In the genomic region with DNA sequence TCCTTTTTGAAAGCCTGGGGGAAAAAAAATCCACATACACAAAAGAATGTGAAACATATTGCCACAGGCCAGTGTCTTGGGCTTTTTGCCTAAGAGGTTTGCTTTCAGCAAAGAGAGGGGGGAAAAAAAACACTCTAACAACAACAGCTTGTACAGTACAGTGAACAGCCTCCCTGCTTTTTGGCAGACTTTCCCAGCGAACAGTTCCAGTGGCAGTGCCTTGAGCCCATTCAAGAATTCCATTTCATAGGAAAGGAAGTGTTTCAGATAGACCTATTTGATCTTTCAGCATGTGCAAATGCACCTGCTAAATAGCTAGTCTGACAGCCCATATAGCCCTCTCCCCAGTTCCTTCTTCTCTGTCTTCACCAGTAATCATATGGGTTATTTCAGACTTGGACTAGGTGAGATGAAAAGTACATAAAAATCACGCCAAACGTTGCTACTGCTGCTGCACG, we compare ENCODE assay signal across 7 cellular contexts. TPM values are rescaled to one million over a fixed set of nuclear protein-coding genes. Genes with fewer than 3 reads are reported as not detected.
DNase-seq lines count a peak whose midpoint lies in the region; ATAC-seq, FAIRE-seq and TF ChIP-seq lines count a peak whose summit lies in the region.

No MANE protein-coding gene starts in this region.

- DNase-seq in GM13977 (ENCODE audit: low spot score) (peak; percentile 9), GM23338 (ENCODE audit: low spot score) (no peak), NB4 (ENCODE audit: low read depth) (no peak), cardiac fibroblast (ENCODE audit: low read depth in 2 of 2) (peak; percentile 61 to 90), HepG2 (ENCODE audit: low spot score) (no peak), suprapubic skin (ENCODE audit: low spot score in 2 of 2) (peak in 1 of 2 donors; percentile 64), cortex of kidney (lab: John Stamatoyannopoulos, UW) (no peak)

- H3K9me2 ChIP-seq in GM23338 (ENCODE audit: insufficient read depth) = no peaks in the 10 kb centered on the region

- ATAC-seq in GM23338 (no peak), HepG2 (peak; percentile 25)

- TF ChIP-seq POLR2A in NB4 (IDR thresholded peaks at IDR 0.05; ENCODE audit: extremely low read depth, insufficient read length) (no peak), HepG2 (IDR thresholded peaks at IDR 0.05; ENCODE audit: insufficient read depth in 1 of 2, low read depth in 2 of 2, low read length in 2 of 2) (no peak), suprapubic skin (IDR thresholded peaks at IDR 0.05) (no peak)

- CTCF ChIA-PET in HepG2 (lab: Yijun Ruan, JAX; ENCODE audit: low intra/inter-chr PET ratio, low total read pairs) = no interaction called here

- H3F3A ChIP-seq in GM23338 (replicated peaks; ENCODE audit: low read depth) = no peaks in the 10 kb centered on the region

- peaks cover 33% of the 10 kb centered on the region for H3K4me1 Mint-ChIP-seq in GM23338

- 0% methylated on average over 4 of the region's 4 CpGs for WGBS in HepG2 (ENCODE audit: low lambda C conversion rate)
- WGBS in suprapubic skin = 1% methylated on average over 4 of the region's 4 CpGs

- H3K4me3 ChIP-seq in GM23338 (peak overlapping the region; percentile 62), NB4 (ENCODE audit: low read depth, low read length) (peak overlapping the region; percentile 79), cardiac fibroblast (replicated peaks in 1 of 2; ENCODE audit: low read depth in 2 of 2, low read length in 2 of 2) (peak overlapping the region; percentile 71 to 78), HepG2 (replicated peaks in 1 of 3; ENCODE audit: insufficient read depth in 1 of 3, low read depth in 2 of 3, low read length in 3 of 3) (peak overlapping the region; percentile 67 to 84 (median 78)), suprapubic skin (peak overlapping the region; percentile 63)

- 0 out of 2 replicates have a peak overlapping the region, but pooled peaks have one; percentile 91 for H3K27ac Mint-ChIP-seq in GM23338

- no peaks in the 10 kb centered on the region for H3K9me3 ChIP-seq in HepG2 (ENCODE audit: low read length)
- no peaks in the 10 kb centered on the region for H3K9me3 ChIP-seq in suprapubic skin

- peak overlapping the region; percentile 72 for H3K9ac ChIP-seq in HepG2 (ENCODE audit: insufficient read depth, low read depth, low read length)

- no peak for TF ChIP-seq EP300 in HepG2 (IDR thresholded peaks at IDR 0.05; ENCODE audit: low read depth in 2 of 2, low read length in 2 of 2)
- TF ChIP-seq EP300 in HepG2 (CRISPR knock-in tag; IDR thresholded peaks at IDR 0.05; ENCODE audit: borderline replicate concordance) = no peak
- no peak for TF ChIP-seq EP300 in suprapubic skin (IDR thresholded peaks at IDR 0.05)

- TF ChIP-seq RAD21 in HepG2 (CRISPR knock-in tag; IDR thresholded peaks at IDR 0.05) = no peak

- intact Hi-C loops in HepG2 (cut with micrococcal nuclease; ENCODE audit: unreplicated experiment) = loop anchor here (1.0 to 5.0 kb wide), 2 partner anchors 8 to 67 kb away; no protein-coding TSS in a partner anchor

- POLR2A ChIA-PET in HepG2 (lab: Yijun Ruan, JAX) = interaction anchor here (1.0 to 3.7 kb wide), 24 partner anchors 8 to 79 kb away, joined by 3 to 96 read pairs (median 7); no protein-coding TSS in a partner anchor

- H2AFZ ChIP-seq in GM23338 (peak overlapping the region; percentile 84), HepG2 (ENCODE audit: low read length) (no peak overlapping the region)

- H3K4me2 ChIP-seq in GM23338 = peak overlapping the region; percentile 83
- H3K4me2 ChIP-seq in HepG2 (ENCODE audit: low read depth, low read length) = peak overlapping the region; percentile 83

- H3K36me3 ChIP-seq in GM23338 (ENCODE audit: insufficient read depth) (no peaks in the 10 kb centered on the region), HepG2 (replicated peaks in 1 of 2; ENCODE audit: control insufficient read depth in 1 of 2, insufficient read depth in 2 of 2, low read length in 2 of 2) (peaks cover 2 to 5% of the 10 kb centered on the region in 2 experiments; a peak in 2 of 5 replicates), suprapubic skin (no peaks in the 10 kb centered on the region)

- peaks cover 4% of the 10 kb centered on the region for H3K27me3 Mint-ChIP-seq in GM23338 (ENCODE audit: insufficient read depth, low read depth, poor library complexity)

- in situ Hi-C loops in GM13977 (cut with MboI; ENCODE audit: low pct_unique_long_range_greater_than_20kb, low sequenced_read_pairs, unreplicated experiment) (no loop called here), HepG2 (cut with HindIII; ENCODE audit: extremely low pct_ligation_motif_present, low pct_unique_long_range_greater_than_20kb) (no loop called here)

- FAIRE-seq in HepG2 (lab: Jason Lieb, UNC) = no peak

- H3K79me2 ChIP-seq in GM23338 (replicated peaks; ENCODE audit: insufficient read depth) (no peaks in the 10 kb centered on the region), HepG2 (ENCODE audit: insufficient read depth, low read length) (peaks cover 54% of the 10 kb centered on the region)

- peak overlapping the region; percentile 94 for H3K4me3 Mint-ChIP-seq in GM23338

- TF ChIP-seq CTCF in GM13977 (IDR thresholded peaks at IDR 0.05; ENCODE audit: extremely low read depth, insufficient read depth, missing control alignments) (no peak), GM23338 (conservative IDR thresholded peaks at IDR 0.05; ENCODE audit: low read depth in 2 of 2) (no peak), NB4 (IDR thresholded peaks at IDR 0.05; ENCODE audit: low read depth, low read length) (no peak), cardiac fibroblast (IDR thresholded peaks at IDR 0.05; ENCODE audit: low read depth, low read length) (no peak), HepG2 (CRISPR knock-in tag; IDR thresholded peaks at IDR 0.05) (no peak), suprapubic skin (IDR thresholded peaks at IDR 0.05) (no peak)

- peak overlapping the region; percentile 70 for H3K27ac ChIP-seq in GM23338 (ENCODE audit: low read depth)
- H3K27ac ChIP-seq in HepG2 (ENCODE audit: extremely low read length, insufficient read depth, low read length) = peak overlapping the region; percentile 68
- peak overlapping the region; percentile 85 for H3K27ac ChIP-seq in suprapubic skin

- H3K4me1 ChIP-seq in GM23338 (ENCODE audit: insufficient read depth) (peaks cover 3% of the 10 kb centered on the region; the same call in 1 of the 2 replicates), HepG2 (ENCODE audit: insufficient read depth, low read length) (peaks cover 46% of the 10 kb centered on the region), suprapubic skin (peaks cover 34% of the 10 kb centered on the region)

- H3K9me3 Mint-ChIP-seq in GM23338 = no peaks in the 10 kb centered on the region; the same call in 2 of the 3 replicates

- no peaks in the 10 kb centered on the region for H3K27me3 ChIP-seq in GM23338 (ENCODE audit: insufficient read depth)
- no peaks in the 10 kb centered on the region; a peak in 1 of 5 replicates for H3K27me3 ChIP-seq in HepG2 (ENCODE audit: control insufficient read depth in 1 of 2, insufficient read depth in 2 of 2, low read length in 2 of 2)
- H3K27me3 ChIP-seq in suprapubic skin = no peaks in the 10 kb centered on the region

- H4K20me1 ChIP-seq in GM23338 (replicated peaks; ENCODE audit: insufficient read depth) (no peaks in the 10 kb centered on the region), HepG2 (ENCODE audit: insufficient read depth, low read length) (no peaks in the 10 kb centered on the region; the same call in 1 of the 2 replicates)

- H3K36me3 Mint-ChIP-seq in GM23338 (ENCODE audit: low read depth) = no peaks in the 10 kb centered on the region

- TSS peak; percentile 62 for BruUV-seq in HepG2 (replicated peaks; lab: Mats Ljungman, UMichigan)

TF ChIP-seq in GM23338, 12 proteins besides CTCF, POLR2A, EP300 and RAD21:
- TF ChIP-seq ZNF114 (CRISPR knock-in tag; IDR thresholded peaks at IDR 0.05) (no peak), EZH2 (IDR thresholded peaks at IDR 0.05; ENCODE audit: low read depth, unreplicated experiment) (no peak)

TF ChIP-seq in HepG2, 621 proteins besides CTCF, POLR2A, EP300 and RAD21 (continues in another document):
- no peak for TF ChIP-seq ZBTB20 (CRISPR knock-in tag; IDR thresholded peaks at IDR 0.05; ENCODE audit: borderline replicate concordance, low read depth)
- TF ChIP-seq, protein P1, sequence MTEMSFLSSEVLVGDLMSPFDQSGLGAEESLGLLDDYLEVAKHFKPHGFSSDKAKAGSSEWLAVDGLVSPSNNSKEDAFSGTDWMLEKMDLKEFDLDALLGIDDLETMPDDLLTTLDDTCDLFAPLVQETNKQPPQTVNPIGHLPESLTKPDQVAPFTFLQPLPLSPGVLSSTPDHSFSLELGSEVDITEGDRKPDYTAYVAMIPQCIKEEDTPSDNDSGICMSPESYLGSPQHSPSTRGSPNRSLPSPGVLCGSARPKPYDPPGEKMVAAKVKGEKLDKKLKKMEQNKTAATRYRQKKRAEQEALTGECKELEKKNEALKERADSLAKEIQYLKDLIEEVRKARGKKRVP (CRISPR knock-in tag; IDR thresholded peaks at IDR 0.05) = peak in 1 of 2 experiments; percentile 50; a peak in 2 of 4 replicates

RNA-seq across cellular contexts. Expression of a gene that starts 0.5 kb away (rescaled TPM):
- total RNA-seq in GM23338 (2014; rRNA removed; shearing (Covaris generic)) = 4.0 and 5.0 TPM in 2 replicates
- 3.7 and 4.3 TPM in 2 replicates for polyA plus RNA-seq in GM23338 (2016; fragmentation: Nextera tagmentation; extraction: Ambion mirVana)
- 115 and 183 TPM in 2 replicates for total RNA-seq in HepG2 (2016; rRNA removed; fragmentation: Illumina TruSeq; extraction: Trizol)
- 16.6 and 18.3 TPM in 2 replicates for total RNA-seq in HepG2 (2016; cell fraction: cytosol; rRNA removed; fragmentation: Illumina TruSeq; extraction: Trizol; ENCODE audit: low read depth)
- 116 and 185 TPM in 2 replicates for total RNA-seq in HepG2 (2016; cell fraction: insoluble cytoplasmic fraction; rRNA removed; fragmentation: Illumina TruSeq; extraction: Trizol)
- 53.6 and 60.8 TPM in 2 replicates for total RNA-seq in HepG2 (2016; cell fraction: membrane; rRNA removed; fragmentation: Illumina TruSeq; extraction: Trizol)
- 89.7 and 91.5 TPM in 2 replicates for total RNA-seq in HepG2 (2016; cell fraction: nucleus; rRNA removed; fragmentation: Illumina TruSeq; extraction: Trizol)
- 37.8 and 58.2 TPM in 2 replicates for polyA plus RNA-seq in HepG2 (2011; rRNA removed)
- polyA plus RNA-seq in HepG2 (2011; cell fraction: cytosol; rRNA removed) = 24.3 and 29.8 TPM in 2 replicates
- polyA plus RNA-seq in HepG2 (2011; cell fraction: nucleus; rRNA removed) = 13.1 and 14.2 TPM in 2 replicates
- 54.6 and 95.7 TPM in 2 replicates for polyA plus RNA-seq in HepG2 (2012)
- polyA plus RNA-seq in HepG2 (2016; cell fraction: cytosol; fragmentation: Illumina TruSeq; extraction: Trizol; ENCODE audit: low read depth) = 6.1 and 6.7 TPM in 2 replicates
- 150 and 162 TPM in 2 replicates for polyA plus RNA-seq in HepG2 (2016; cell fraction: insoluble cytoplasmic fraction; fragmentation: Illumina TruSeq; extraction: Trizol; ENCODE audit: low read depth)
- polyA plus RNA-seq in HepG2 (2016; cell fraction: membrane; fragmentation: Illumina TruSeq; extraction: Trizol; ENCODE audit: low read depth) = 21.3 and 24.5 TPM in 2 replicates
- 65.9 and 66.3 TPM in 2 replicates for polyA plus RNA-seq in HepG2 (2016; cell fraction: nucleus; fragmentation: Illumina TruSeq; extraction: Trizol; ENCODE audit: insufficient read depth, low read depth)
- 8.2 and 55.6 TPM in 2 replicates for polyA minus RNA-seq in HepG2 (2011; rRNA and poly(A)+ RNA removed; ENCODE audit: low replicate concordance)
- polyA minus RNA-seq in HepG2 (2011; cell fraction: cytosol; rRNA and poly(A)+ RNA removed) = 60.4 and 69.2 TPM in 2 replicates
- polyA minus RNA-seq in HepG2 (2011; cell fraction: nucleus; rRNA and poly(A)+ RNA removed) = 134 and 144 TPM in 2 replicates
- total RNA-seq in suprapubic skin = 10 to 100 TPM in 2 of 4 donors, 1 to 10 TPM in 2; 7.1 to 14.2 (median 11.0) TPM

Comparison
In these comparisons a context has a peak if more than half of its experiments do, and no peak if none do; other contexts are left out.
1. DNase-seq: peak in GM13977 (single experiment) and cardiac fibroblast (2 of 2); none in GM23338 (single experiment), NB4 (single experiment), HepG2 (single experiment) and cortex of kidney (single experiment).
2. Peak in every context shown above with its lines, with median percentiles within 50 percentile points of each other: H3K27ac ChIP-seq and H3K4me3 ChIP-seq.